1 cellular context compared by ENCODE assay signal in the genomic region with DNA sequence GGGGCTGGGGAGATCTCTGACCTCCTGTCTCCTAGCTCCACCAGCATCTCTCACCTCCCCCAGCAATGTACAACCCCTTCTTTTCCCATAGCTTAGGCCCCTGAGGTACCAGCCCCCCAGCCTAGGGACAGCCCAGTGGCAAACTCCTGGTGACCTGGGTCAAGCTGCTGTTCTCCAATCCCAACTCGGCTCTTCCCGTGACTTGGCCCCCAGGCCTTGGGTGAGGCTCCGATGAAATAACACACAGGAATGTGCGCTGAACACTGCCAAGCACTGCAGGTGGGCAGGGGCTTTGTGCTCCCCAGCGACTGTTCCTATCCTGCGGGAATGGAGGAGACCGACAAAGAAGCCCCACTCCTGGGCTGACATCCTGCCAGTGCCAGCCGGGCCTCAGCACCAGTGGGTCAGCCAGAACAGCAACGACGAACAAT.
TF ChIP-seq lines count a peak whose summit lies in the region.

No MANE protein-coding gene starts in this region.

TF ChIP-seq in HepG2, 621 proteins besides CTCF, POLR2A, EP300 and RAD21 (continued from another document):
- TF ChIP-seq, protein P1, sequence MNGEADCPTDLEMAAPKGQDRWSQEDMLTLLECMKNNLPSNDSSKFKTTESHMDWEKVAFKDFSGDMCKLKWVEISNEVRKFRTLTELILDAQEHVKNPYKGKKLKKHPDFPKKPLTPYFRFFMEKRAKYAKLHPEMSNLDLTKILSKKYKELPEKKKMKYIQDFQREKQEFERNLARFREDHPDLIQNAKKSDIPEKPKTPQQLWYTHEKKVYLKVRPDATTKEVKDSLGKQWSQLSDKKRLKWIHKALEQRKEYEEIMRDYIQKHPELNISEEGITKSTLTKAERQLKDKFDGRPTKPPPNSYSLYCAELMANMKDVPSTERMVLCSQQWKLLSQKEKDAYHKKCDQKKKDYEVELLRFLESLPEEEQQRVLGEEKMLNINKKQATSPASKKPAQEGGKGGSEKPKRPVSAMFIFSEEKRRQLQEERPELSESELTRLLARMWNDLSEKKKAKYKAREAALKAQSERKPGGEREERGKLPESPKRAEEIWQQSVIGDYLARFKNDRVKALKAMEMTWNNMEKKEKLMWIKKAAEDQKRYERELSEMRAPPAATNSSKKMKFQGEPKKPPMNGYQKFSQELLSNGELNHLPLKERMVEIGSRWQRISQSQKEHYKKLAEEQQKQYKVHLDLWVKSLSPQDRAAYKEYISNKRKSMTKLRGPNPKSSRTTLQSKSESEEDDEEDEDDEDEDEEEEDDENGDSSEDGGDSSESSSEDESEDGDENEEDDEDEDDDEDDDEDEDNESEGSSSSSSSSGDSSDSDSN (CRISPR knock-in tag; IDR thresholded peaks at IDR 0.05), result no peak
- TF ChIP-seq, protein P2, sequence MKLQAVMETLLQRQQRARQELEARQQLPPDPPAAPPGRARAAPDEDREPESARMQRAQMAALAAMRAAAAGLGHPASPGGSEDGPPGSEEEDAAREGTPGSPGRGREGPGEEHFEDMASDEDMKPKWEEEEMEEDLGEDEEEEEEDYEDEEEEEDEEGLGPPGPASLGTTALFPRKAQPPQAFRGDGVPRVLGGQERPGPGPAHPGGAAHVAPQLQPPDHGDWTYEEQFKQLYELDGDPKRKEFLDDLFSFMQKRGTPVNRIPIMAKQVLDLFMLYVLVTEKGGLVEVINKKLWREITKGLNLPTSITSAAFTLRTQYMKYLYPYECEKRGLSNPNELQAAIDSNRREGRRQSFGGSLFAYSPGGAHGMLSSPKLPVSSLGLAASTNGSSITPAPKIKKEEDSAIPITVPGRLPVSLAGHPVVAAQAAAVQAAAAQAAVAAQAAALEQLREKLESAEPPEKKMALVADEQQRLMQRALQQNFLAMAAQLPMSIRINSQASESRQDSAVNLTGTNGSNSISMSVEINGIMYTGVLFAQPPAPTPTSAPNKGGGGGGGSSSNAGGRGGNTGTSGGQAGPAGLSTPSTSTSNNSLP (IDR thresholded peaks at IDR 0.05; ENCODE audit: low read depth, low read length), result no peak
- TF ChIP-seq MXI1 (IDR thresholded peaks at IDR 0.05; ENCODE audit: borderline replicate concordance, low read depth, low read length) (no peak), HNRNPH1 (optimal IDR thresholded peaks at IDR 0.05; ENCODE audit: low read depth, low read length) (no peak), KAT2B (IDR thresholded peaks at IDR 0.05; ENCODE audit: borderline replicate concordance, low read depth, low read length) (no peak), ZNF17 (CRISPR knock-in tag; IDR thresholded peaks at IDR 0.05) (no peak), ZBTB21 (CRISPR knock-in tag; IDR thresholded peaks at IDR 0.05) (no peak)
- TF ChIP-seq, protein P3, sequence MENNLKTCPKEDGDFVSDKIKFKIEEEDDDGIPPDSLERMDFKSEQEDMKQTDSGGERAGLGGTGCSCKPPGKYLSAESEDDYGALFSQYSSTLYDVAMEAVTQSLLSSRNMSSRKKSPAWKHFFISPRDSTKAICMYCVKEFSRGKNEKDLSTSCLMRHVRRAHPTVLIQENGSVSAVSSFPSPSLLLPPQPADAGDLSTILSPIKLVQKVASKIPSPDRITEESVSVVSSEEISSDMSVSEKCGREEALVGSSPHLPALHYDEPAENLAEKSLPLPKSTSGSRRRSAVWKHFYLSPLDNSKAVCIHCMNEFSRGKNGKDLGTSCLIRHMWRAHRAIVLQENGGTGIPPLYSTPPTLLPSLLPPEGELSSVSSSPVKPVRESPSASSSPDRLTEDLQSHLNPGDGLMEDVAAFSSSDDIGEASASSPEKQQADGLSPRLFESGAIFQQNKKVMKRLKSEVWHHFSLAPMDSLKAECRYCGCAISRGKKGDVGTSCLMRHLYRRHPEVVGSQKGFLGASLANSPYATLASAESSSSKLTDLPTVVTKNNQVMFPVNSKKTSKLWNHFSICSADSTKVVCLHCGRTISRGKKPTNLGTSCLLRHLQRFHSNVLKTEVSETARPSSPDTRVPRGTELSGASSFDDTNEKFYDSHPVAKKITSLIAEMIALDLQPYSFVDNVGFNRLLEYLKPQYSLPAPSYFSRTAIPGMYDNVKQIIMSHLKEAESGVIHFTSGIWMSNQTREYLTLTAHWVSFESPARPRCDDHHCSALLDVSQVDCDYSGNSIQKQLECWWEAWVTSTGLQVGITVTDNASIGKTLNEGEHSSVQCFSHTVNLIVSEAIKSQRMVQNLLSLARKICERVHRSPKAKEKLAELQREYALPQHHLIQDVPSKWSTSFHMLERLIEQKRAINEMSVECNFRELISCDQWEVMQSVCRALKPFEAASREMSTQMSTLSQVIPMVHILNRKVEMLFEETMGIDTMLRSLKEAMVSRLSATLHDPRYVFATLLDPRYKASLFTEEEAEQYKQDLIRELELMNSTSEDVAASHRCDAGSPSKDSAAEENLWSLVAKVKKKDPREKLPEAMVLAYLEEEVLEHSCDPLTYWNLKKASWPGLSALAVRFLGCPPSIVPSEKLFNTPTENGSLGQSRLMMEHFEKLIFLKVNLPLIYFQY (CRISPR knock-in tag; IDR thresholded peaks at IDR 0.05; ENCODE audit: borderline replicate concordance), result no peak
- TF ChIP-seq, protein P4, sequence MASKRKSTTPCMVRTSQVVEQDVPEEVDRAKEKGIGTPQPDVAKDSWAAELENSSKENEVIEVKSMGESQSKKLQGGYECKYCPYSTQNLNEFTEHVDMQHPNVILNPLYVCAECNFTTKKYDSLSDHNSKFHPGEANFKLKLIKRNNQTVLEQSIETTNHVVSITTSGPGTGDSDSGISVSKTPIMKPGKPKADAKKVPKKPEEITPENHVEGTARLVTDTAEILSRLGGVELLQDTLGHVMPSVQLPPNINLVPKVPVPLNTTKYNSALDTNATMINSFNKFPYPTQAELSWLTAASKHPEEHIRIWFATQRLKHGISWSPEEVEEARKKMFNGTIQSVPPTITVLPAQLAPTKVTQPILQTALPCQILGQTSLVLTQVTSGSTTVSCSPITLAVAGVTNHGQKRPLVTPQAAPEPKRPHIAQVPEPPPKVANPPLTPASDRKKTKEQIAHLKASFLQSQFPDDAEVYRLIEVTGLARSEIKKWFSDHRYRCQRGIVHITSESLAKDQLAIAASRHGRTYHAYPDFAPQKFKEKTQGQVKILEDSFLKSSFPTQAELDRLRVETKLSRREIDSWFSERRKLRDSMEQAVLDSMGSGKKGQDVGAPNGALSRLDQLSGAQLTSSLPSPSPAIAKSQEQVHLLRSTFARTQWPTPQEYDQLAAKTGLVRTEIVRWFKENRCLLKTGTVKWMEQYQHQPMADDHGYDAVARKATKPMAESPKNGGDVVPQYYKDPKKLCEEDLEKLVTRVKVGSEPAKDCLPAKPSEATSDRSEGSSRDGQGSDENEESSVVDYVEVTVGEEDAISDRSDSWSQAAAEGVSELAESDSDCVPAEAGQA (IDR thresholded peaks at IDR 0.05; ENCODE audit: low read depth), result no peak
- TF ChIP-seq, protein P4 (CRISPR knock-in tag; IDR thresholded peaks at IDR 0.05; ENCODE audit: borderline replicate concordance), result no peak
